Comparison of ENCODE assay signal across 21 cellular contexts in the genomic region with DNA sequence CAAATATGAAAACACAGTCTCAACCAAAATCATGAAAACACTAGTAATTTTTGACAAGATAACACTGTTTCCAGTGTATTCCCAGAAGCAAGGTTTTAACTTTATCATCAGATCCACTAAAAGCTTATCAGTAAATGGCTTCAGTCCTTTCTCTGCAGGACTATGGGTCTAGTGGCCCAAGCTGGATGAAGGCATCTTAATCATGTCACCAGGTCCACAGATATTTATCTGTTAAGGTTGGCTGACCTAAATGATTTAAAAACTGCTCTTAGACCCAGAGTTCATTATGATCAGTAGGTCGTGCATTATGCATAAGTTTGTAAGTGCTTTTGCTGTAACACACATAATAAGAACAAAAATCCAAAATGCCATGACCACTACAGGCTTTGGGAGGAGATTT.
"Had no signal": no experiment of that assay in that cellular context is flagged by ENCODE, and none has a peak within 500 bp of the region (broad histone marks: within the 10 kb centered on the region; RNA-seq: fewer than 3 reads in every experiment).

No MANE protein-coding gene starts in this region.

- H3K4me3 Mint-ChIP-seq: naive B cell; nephron; stimulated activated effector memory CD8-positive, alpha-beta T cell treated with anti-CD3 and anti-CD28 coated beads, Interleukin-12 subunit alpha, Interleukin-12 subunit beta, amount 100 ng/mL, for 72 hours had no signal

- H3K27ac Mint-ChIP-seq: naive B cell; nephron; stimulated activated effector memory CD8-positive, alpha-beta T cell treated with anti-CD3 and anti-CD28 coated beads, Interleukin-12 subunit alpha, Interleukin-12 subunit beta, amount 100 ng/mL, for 72 hours; stimulated activated naive CD8-positive, alpha-beta T cell treated with anti-CD3 and anti-CD28 coated beads, Interleukin-15, amount 100 ng/mL, for 72 hours had no signal

- H3K4me2 ChIP-seq: hepatocyte had no signal

- H3K36me3 Mint-ChIP-seq: naive B cell had no signal

- H2AFZ ChIP-seq: hepatocyte had no signal

- H3K9me3 ChIP-seq: psoas muscle, right lobe of liver, thoracic aorta, transverse colon had no signal

- H3K79me2 ChIP-seq: hepatocyte had no signal

- DNase-seq: cortex of kidney; dorsolateral prefrontal cortex; effector CD8-positive, alpha-beta T cell; foreskin melanocyte; head of caudate nucleus; left colon; left ventricle myocardium superior; mesendoderm; naive B cell; psoas muscle; retina; right lobe of liver; stimulated activated CD4-positive, alpha-beta T cell treated with anti-CD3 and anti-CD28 coated beads, Interleukin-4, amount 100 ng/mL, for 1 hour; stimulated activated CD8-positive, alpha-beta memory T cell treated with anti-CD3 and anti-CD28 coated beads, Interleukin-4, amount 100 ng/mL, for 48 hours; transverse colon had no signal

- H3K36me3 ChIP-seq: right lobe of liver, thoracic aorta, transverse colon had no signal

- H3K27ac ChIP-seq: dorsolateral prefrontal cortex, hepatocyte, psoas muscle, right lobe of liver, thoracic aorta, transverse colon had no signal

- H3K27me3 ChIP-seq: dorsolateral prefrontal cortex, hepatocyte, right lobe of liver, transverse colon had no signal

- H3K4me1 Mint-ChIP-seq: nephron had no signal

- H3K4me1 ChIP-seq: right lobe of liver, transverse colon had no signal

- H3K4me3 ChIP-seq: dorsolateral prefrontal cortex, hepatocyte, lung, psoas muscle, right lobe of liver, thoracic aorta, transverse colon had no signal

- H3K9me3 Mint-ChIP-seq: naive B cell; nephron; stimulated activated effector memory CD8-positive, alpha-beta T cell treated with anti-CD3 and anti-CD28 coated beads, Interleukin-12 subunit alpha, Interleukin-12 subunit beta, amount 100 ng/mL, for 72 hours; stimulated activated naive CD8-positive, alpha-beta T cell treated with anti-CD3 and anti-CD28 coated beads, Interleukin-15, amount 100 ng/mL, for 72 hours had no signal

- H3K27me3 Mint-ChIP-seq: naive B cell; stimulated activated naive CD8-positive, alpha-beta T cell treated with anti-CD3 and anti-CD28 coated beads, Interleukin-15, amount 100 ng/mL, for 72 hours had no signal
